1 cellular context compared by ENCODE assay signal in genomic region chr2:232444409-232445148, GRCh38.
TF ChIP-seq lines count a peak whose summit lies in the region.

No MANE protein-coding gene starts in this region.

TF ChIP-seq in HepG2, 621 proteins besides CTCF, POLR2A, EP300 and RAD21 (continued from another document and continues in another):
- TF ChIP-seq GRHL1 (CRISPR knock-in tag; conservative IDR thresholded peaks at IDR 0.05) (no peak), ZNF776 (CRISPR knock-in tag; IDR thresholded peaks at IDR 0.05) (0 out of 2 replicates have a peak, but pooled peaks have one; percentile 6), RCOR2 (CRISPR knock-in tag; IDR thresholded peaks at IDR 0.05) (peak; percentile 60; the same call in 1 of the 2 replicates), SNRNP70 (IDR thresholded peaks at IDR 0.05; ENCODE audit: low read depth, low read length) (no peak), ZNF879 (CRISPR knock-in tag; IDR thresholded peaks at IDR 0.05) (no peak), ZNF780A (CRISPR knock-in tag; IDR thresholded peaks at IDR 0.05) (no peak), MATR3 (CRISPR knock-in tag; IDR thresholded peaks at IDR 0.05) (no peak), KMT2A (CRISPR knock-in tag; IDR thresholded peaks at IDR 0.05) (no peak), ZNF616 (CRISPR knock-in tag; IDR thresholded peaks at IDR 0.05; ENCODE audit: low read depth) (no peak), TBX2 (CRISPR knock-in tag; IDR thresholded peaks at IDR 0.05; ENCODE audit: borderline replicate concordance) (no peak), ZNF33A (CRISPR knock-in tag; IDR thresholded peaks at IDR 0.05; ENCODE audit: borderline replicate concordance) (no peak), ETV6 (CRISPR knock-in tag; conservative IDR thresholded peaks at IDR 0.05) (no peak), FOXA3 (CRISPR knock-in tag; IDR thresholded peaks at IDR 0.05) (no peak), KLF9 (CRISPR knock-in tag; IDR thresholded peaks at IDR 0.05; ENCODE audit: low read depth) (no peak), NCOA2 (CRISPR knock-in tag; IDR thresholded peaks at IDR 0.05) (no peak), KLF13 (CRISPR knock-in tag; IDR thresholded peaks at IDR 0.05) (no peak), ASH2L (IDR thresholded peaks at IDR 0.05; ENCODE audit: insufficient read length, low read depth, low read length) (no peak), TERF1 (CRISPR knock-in tag; IDR thresholded peaks at IDR 0.05) (no peak), ESRRA (CRISPR knock-in tag; IDR thresholded peaks at IDR 0.05; ENCODE audit: low read depth) (peak; percentile 7; the same call in 1 of the 2 replicates), ZNF512B (CRISPR knock-in tag; IDR thresholded peaks at IDR 0.05; ENCODE audit: borderline replicate concordance) (no peak), MED1 (CRISPR knock-in tag; IDR thresholded peaks at IDR 0.05) (no peak)
- TF ChIP-seq, protein P1, sequence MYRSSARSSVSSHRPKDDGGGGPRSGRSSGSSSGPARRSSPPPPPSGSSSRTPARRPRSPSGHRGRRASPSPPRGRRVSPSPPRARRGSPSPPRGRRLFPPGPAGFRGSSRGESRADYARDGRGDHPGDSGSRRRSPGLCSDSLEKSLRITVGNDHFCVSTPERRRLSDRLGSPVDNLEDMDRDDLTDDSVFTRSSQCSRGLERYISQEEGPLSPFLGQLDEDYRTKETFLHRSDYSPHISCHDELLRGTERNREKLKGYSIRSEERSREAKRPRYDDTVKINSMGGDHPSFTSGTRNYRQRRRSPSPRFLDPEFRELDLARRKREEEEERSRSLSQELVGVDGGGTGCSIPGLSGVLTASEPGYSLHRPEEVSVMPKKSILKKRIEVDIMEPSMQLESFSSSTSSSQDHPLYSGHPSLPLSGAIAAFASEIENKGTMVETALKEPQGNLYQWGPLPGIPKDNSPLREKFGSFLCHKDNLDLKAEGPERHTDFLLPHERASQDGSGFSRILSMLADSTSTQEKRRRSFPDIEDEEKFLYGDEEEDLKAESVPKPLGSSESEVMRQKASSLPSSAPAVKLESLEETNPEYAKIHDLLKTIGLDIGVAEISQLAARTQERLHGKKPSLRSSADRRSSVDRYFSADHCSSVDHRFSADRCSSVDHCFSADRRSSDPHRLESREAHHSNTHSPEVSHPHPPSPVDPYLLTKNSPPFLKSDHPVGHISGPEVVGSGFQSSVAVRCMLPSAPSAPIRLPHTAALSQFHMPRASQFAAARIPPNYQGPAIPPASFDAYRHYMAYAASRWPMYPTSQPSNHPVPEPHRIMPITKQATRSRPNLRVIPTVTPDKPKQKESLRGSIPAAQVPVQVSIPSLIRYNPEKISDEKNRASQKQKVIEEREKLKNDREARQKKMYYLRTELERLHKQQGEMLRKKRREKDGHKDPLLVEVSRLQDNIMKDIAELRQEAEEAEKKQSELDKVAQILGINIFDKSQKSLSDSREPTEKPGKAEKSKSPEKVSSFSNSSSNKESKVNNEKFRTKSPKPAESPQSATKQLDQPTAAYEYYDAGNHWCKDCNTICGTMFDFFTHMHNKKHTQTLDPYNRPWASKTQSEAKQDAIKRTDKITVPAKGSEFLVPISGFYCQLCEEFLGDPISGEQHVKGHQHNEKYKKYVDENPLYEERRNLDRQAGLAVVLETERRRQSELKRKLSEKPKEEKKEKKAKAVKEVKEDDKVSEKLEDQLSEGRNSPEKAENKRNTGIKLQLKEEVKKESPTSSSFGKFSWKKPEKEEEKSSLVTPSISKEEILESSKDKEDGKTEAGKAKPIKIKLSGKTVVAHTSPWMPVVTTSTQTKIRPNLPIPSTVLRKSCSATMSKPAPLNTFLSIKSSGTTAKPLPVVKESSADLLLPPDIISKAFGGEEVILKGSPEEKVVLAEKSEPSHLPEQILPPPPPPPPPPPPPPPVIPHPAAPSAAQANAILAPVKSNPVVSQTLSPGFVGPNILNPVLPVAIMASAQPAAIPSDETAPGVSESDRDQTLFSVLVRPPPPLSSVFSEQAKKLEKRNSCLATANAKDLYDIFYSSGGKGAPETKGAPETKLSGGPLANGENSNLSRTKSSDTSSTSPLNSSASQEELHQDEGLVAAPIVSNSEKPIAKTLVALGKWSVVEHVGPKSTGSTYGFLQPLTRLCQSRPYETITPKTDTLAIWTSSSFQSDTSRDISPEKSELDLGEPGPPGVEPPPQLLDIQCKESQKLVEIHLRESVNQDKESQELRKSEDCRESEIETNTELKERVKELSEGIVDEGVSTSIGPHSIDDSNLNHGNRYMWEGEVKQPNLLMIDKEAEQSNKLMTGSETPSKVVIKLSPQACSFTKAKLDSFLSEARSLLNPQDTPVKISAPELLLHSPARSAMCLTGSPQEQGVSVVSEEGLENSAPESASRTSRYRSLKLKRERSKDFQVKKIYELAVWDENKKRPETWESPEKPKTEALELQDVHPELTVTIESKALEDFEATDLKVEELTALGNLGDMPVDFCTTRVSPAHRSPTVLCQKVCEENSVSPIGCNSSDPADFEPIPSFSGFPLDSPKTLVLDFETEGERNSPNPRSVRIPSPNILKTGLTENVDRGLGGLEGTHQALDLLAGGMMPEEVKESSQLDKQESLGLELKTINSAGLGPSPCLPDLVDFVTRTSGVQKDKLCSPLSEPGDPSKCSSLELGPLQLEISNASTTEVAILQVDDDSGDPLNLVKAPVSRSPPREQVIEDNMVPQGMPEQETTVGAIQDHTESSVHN (CRISPR knock-in tag; IDR thresholded peaks at IDR 0.05): no peak
- TF ChIP-seq, protein P2, sequence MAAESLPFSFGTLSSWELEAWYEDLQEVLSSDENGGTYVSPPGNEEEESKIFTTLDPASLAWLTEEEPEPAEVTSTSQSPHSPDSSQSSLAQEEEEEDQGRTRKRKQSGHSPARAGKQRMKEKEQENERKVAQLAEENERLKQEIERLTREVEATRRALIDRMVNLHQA (CRISPR knock-in tag; IDR thresholded peaks at IDR 0.05): no peak
- TF ChIP-seq, protein P3, sequence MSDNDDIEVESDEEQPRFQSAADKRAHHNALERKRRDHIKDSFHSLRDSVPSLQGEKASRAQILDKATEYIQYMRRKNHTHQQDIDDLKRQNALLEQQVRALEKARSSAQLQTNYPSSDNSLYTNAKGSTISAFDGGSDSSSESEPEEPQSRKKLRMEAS (IDR thresholded peaks at IDR 0.05): peak; percentile 72
- TF ChIP-seq, protein P4, sequence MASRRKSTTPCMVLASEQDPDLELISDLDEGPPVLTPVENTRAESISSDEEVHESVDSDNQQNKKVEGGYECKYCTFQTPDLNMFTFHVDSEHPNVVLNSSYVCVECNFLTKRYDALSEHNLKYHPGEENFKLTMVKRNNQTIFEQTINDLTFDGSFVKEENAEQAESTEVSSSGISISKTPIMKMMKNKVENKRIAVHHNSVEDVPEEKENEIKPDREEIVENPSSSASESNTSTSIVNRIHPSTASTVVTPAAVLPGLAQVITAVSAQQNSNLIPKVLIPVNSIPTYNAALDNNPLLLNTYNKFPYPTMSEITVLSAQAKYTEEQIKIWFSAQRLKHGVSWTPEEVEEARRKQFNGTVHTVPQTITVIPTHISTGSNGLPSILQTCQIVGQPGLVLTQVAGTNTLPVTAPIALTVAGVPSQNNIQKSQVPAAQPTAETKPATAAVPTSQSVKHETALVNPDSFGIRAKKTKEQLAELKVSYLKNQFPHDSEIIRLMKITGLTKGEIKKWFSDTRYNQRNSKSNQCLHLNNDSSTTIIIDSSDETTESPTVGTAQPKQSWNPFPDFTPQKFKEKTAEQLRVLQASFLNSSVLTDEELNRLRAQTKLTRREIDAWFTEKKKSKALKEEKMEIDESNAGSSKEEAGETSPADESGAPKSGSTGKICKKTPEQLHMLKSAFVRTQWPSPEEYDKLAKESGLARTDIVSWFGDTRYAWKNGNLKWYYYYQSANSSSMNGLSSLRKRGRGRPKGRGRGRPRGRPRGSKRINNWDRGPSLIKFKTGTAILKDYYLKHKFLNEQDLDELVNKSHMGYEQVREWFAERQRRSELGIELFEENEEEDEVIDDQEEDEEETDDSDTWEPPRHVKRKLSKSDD (CRISPR knock-in tag; IDR thresholded peaks at IDR 0.05; ENCODE audit: low read depth): no peak
- TF ChIP-seq, protein P5, sequence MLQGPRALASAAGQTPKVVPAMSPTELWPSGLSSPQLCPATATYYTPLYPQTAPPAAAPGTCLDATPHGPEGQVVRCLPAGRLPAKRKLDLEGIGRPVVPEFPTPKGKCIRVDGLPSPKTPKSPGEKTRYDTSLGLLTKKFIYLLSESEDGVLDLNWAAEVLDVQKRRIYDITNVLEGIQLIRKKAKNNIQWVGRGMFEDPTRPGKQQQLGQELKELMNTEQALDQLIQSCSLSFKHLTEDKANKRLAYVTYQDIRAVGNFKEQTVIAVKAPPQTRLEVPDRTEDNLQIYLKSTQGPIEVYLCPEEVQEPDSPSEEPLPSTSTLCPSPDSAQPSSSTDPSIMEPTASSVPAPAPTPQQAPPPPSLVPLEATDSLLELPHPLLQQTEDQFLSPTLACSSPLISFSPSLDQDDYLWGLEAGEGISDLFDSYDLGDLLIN (CRISPR knock-in tag; IDR thresholded peaks at IDR 0.05; ENCODE audit: borderline replicate concordance): no peak
- TF ChIP-seq, protein P6, sequence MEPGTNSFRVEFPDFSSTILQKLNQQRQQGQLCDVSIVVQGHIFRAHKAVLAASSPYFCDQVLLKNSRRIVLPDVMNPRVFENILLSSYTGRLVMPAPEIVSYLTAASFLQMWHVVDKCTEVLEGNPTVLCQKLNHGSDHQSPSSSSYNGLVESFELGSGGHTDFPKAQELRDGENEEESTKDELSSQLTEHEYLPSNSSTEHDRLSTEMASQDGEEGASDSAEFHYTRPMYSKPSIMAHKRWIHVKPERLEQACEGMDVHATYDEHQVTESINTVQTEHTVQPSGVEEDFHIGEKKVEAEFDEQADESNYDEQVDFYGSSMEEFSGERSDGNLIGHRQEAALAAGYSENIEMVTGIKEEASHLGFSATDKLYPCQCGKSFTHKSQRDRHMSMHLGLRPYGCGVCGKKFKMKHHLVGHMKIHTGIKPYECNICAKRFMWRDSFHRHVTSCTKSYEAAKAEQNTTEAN (CRISPR knock-in tag; conservative IDR thresholded peaks at IDR 0.05): no peak
- TF ChIP-seq, protein P7, sequence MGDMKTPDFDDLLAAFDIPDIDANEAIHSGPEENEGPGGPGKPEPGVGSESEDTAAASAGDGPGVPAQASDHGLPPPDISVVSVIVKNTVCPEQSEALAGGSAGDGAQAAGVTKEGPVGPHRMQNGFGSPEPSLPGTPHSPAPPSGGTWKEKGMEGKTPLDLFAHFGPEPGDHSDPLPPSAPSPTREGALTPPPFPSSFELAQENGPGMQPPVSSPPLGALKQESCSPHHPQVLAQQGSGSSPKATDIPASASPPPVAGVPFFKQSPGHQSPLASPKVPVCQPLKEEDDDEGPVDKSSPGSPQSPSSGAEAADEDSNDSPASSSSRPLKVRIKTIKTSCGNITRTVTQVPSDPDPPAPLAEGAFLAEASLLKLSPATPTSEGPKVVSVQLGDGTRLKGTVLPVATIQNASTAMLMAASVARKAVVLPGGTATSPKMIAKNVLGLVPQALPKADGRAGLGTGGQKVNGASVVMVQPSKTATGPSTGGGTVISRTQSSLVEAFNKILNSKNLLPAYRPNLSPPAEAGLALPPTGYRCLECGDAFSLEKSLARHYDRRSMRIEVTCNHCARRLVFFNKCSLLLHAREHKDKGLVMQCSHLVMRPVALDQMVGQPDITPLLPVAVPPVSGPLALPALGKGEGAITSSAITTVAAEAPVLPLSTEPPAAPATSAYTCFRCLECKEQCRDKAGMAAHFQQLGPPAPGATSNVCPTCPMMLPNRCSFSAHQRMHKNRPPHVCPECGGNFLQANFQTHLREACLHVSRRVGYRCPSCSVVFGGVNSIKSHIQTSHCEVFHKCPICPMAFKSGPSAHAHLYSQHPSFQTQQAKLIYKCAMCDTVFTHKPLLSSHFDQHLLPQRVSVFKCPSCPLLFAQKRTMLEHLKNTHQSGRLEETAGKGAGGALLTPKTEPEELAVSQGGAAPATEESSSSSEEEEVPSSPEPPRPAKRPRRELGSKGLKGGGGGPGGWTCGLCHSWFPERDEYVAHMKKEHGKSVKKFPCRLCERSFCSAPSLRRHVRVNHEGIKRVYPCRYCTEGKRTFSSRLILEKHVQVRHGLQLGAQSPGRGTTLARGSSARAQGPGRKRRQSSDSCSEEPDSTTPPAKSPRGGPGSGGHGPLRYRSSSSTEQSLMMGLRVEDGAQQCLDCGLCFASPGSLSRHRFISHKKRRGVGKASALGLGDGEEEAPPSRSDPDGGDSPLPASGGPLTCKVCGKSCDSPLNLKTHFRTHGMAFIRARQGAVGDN (CRISPR knock-in tag; IDR thresholded peaks at IDR 0.05): peak; percentile 59
